ENCODE assay signal across 8 cellular contexts in the genomic region with DNA sequence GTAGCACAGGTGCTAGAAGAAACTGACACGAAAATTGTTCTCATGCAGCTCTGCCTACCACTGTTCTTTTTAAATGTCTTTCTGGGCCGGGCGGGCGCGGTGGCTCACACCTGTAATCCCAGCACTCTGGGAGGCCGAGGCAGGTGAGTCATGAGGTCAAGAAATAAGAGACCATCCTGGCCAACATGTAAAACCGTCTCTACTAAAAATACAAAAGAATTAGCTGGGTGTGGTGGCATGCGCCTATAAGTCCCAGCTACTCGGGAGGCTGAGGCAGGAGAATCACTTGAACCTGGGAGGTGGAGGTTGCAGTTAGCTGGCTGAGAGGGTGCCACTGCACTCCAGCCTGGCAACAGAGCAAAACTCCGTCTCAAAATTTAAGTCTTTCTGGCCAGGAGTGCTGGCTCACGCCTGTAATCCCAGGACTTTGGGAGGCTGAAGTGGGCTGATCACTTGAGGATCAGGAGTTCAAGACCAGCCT. TPM values are rescaled to one million over a fixed set of nuclear protein-coding genes. Genes with fewer than 3 reads are reported as not detected.
DNase-seq lines count a peak whose midpoint lies in the region; TF ChIP-seq lines count a peak whose summit lies in the region.

No MANE protein-coding gene starts in this region.

- H3K27me3 Mint-ChIP-seq in mesothelial cell of epicardium (ENCODE audit: low read depth): no peaks in the 10 kb centered on the region

- H3K36me3 ChIP-seq in ascending aorta: peaks cover 54 to 68% of the 10 kb centered on the region in 2 donors

- no peaks in the 10 kb centered on the region for H3K9me3 Mint-ChIP-seq in mesothelial cell of epicardium

- peaks cover 22% of the 10 kb centered on the region for H3K36me3 Mint-ChIP-seq in mesothelial cell of epicardium

- H3K9me3 ChIP-seq in AG04450 (ENCODE audit: control insufficient read depth, insufficient read depth, low read length) (no peaks in the 10 kb centered on the region), ascending aorta (no peaks in the 10 kb centered on the region)

- H3K4me1 Mint-ChIP-seq in mesothelial cell of epicardium: peaks cover 13% of the 10 kb centered on the region

- H3K4me3 Mint-ChIP-seq in mesothelial cell of epicardium: peak overlapping the region; percentile 97

- intact Hi-C loops in ascending aorta (cut with DNase I) (no loop called here), posterior vena cava (cut with DNase I) (no loop called here)

- peak overlapping the region; percentile 39 for H3K27ac ChIP-seq in AG04450 (ENCODE audit: low read depth, low read length)
- H3K27ac ChIP-seq in ascending aorta: peak overlapping the region; percentile 90 to 95

- H3K4me1 ChIP-seq in ascending aorta: peaks cover 3 to 15% of the 10 kb centered on the region in 2 donors

- TF ChIP-seq CTCF in AG04450 (IDR thresholded peaks at IDR 0.05; ENCODE audit: low read depth, low read length) (no peak), ascending aorta (IDR thresholded peaks at IDR 0.05) (no peak), mesothelial cell of epicardium (IDR thresholded peaks at IDR 0.05; ENCODE audit: unreplicated experiment) (no peak), foreskin fibroblast (IDR thresholded peaks at IDR 0.05; ENCODE audit: low read depth, low read length) (no peak)

- no peak overlapping the region for H3K4me3 ChIP-seq in AG04450 (ENCODE audit: low read depth, low read length)
- H3K4me3 ChIP-seq in ascending aorta: peak overlapping the region in 1 of 2 donors; percentile 78
- no peak overlapping the region for H3K4me3 ChIP-seq in foreskin fibroblast (ENCODE audit: low read depth in 1 of 2, low read length in 2 of 2)

- CTCF ChIA-PET in AG04450 (lab: Charles Lee): no interaction called here

- H3K27ac Mint-ChIP-seq in mesothelial cell of epicardium: peak overlapping the region; percentile 98

- DNase-seq in AG04450 (ENCODE audit: low read depth, low spot score) (no peak), HK-2 (ENCODE audit: unreplicated experiment) (peak; percentile 38), ascending aorta (ENCODE audit: low spot score in 2 of 2) (no peak), mesothelial cell of epicardium (ENCODE audit: low spot score in 2 of 2, unreplicated experiment in 2 of 2) (no peak), foreskin fibroblast (no peak), retina (no peak), posterior vena cava (ENCODE audit: low spot score) (no peak), NAMALWA (ENCODE audit: low spot score) (no peak)

- H3K27me3 ChIP-seq in AG04450 (ENCODE audit: control insufficient read depth, insufficient read depth, low read length) (no peaks in the 10 kb centered on the region), ascending aorta (no peaks in the 10 kb centered on the region)

- POLR2A ChIA-PET in AG04450 (lab: Yijun Ruan, JAX): no interaction called here

RNA-seq across cellular contexts. Expression of gene RIT1, which starts 0.9 kb away (rescaled TPM):
- polyA plus RNA-seq in AG04450 (2011; rRNA removed): 56.4 and 65.2 TPM in 2 replicates
- polyA minus RNA-seq in AG04450 (2011; rRNA and poly(A)+ RNA removed): 61.1 and 69.2 TPM in 2 replicates
- total RNA-seq in ascending aorta: 17.1 TPM
- total RNA-seq in mesothelial cell of epicardium: 34.3 to 37.0 TPM (median 35.5 TPM) in 3 replicates
- 10 to 100 TPM; 34.1 to 36.2 TPM for total RNA-seq in posterior vena cava

RNA-seq across cellular contexts. Expression of gene KHDC4, which starts 22.1 kb away (rescaled TPM):
- 34.9 and 39.0 TPM in 2 replicates for polyA plus RNA-seq in AG04450 (2011; rRNA removed)
- polyA minus RNA-seq in AG04450 (2011; rRNA and poly(A)+ RNA removed): 47.4 and 53.0 TPM in 2 replicates
- total RNA-seq in ascending aorta: 101 TPM
- total RNA-seq in mesothelial cell of epicardium: 70.1 to 74.1 TPM (median 73.2 TPM) in 3 replicates
- total RNA-seq in posterior vena cava: 10 to 100 TPM; 28.6 to 28.8 TPM

RNA-seq across cellular contexts. Expression of gene RXFP4, which starts 29.3 kb away (rescaled TPM):
- not detected in 2 replicates for polyA plus RNA-seq in AG04450 (2011; rRNA removed)
- not detected in 2 replicates for polyA minus RNA-seq in AG04450 (2011; rRNA and poly(A)+ RNA removed)
- total RNA-seq in ascending aorta (not detected), mesothelial cell of epicardium (not detected in 3 replicates), posterior vena cava (not detected)

RNA-seq across cellular contexts. Expression of gene SYT11, which starts 52.7 kb away (rescaled TPM):
- 44.8 and 49.0 TPM in 2 replicates for polyA plus RNA-seq in AG04450 (2011; rRNA removed)
- 52.2 and 55.1 TPM in 2 replicates for polyA minus RNA-seq in AG04450 (2011; rRNA and poly(A)+ RNA removed)
- 17.7 TPM for total RNA-seq in ascending aorta
- total RNA-seq in mesothelial cell of epicardium: 0.20 to 0.51 TPM (median 0.45 TPM) in 3 replicates
- total RNA-seq in posterior vena cava: 10 to 100 TPM; 20.8 to 23.9 TPM

RNA-seq across cellular contexts. Expression of gene GON4L, which starts 55.1 kb away (rescaled TPM):
- polyA plus RNA-seq in AG04450 (2011; rRNA removed): 22.3 and 24.5 TPM in 2 replicates
- polyA minus RNA-seq in AG04450 (2011; rRNA and poly(A)+ RNA removed): 38.8 and 43.6 TPM in 2 replicates
- total RNA-seq in ascending aorta (19.9 TPM), mesothelial cell of epicardium (62.4 to 70.1 TPM (median 69.8 TPM) in 3 replicates), posterior vena cava (10 to 100 TPM; 44.3 to 48.2 TPM)
